ENCODE assay signal across 9 cellular contexts in the genomic region with DNA sequence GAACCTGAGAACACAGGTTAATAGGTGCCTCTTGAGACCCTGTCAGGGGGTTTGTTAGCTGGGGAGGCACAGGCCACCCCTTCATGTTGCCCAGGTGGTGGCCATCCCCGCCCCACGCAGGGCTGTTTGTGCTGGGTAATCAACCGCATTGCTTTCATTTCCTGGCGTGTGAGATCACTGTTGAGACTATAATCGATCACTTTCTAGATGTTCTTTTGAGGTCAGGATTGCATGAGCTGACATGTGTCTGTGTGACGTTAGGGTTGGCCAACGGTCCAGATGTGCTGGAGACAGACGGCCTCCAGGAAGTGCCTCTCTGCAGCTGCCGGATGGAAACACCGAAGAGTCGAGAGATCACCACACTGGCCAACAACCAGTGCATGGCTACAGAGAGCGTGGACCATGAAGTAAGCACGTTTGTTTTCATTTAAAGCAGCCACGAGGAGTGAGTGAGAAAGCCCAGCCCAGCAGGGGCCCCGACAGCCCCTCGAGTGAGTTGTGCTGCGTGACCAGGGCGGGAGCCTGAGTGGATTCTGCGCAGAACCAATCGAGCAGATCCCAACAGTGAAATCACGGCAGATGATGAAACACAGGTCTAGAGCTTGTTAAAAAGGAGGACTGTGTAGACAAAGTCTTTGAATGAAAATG.
DNase-seq lines count a peak whose midpoint lies in the region; ATAC-seq and TF ChIP-seq lines count a peak whose summit lies in the region.
"Had no signal": no experiment of that assay in that cellular context is flagged by ENCODE, and none has a peak within 500 bp of the region (broad histone marks: within the 10 kb centered on the region; RNA-seq: fewer than 3 reads in every experiment).

No MANE protein-coding gene starts in this region.

- H3K36me3 ChIP-seq in vagina: peaks cover 0 to 64% of the 10 kb centered on the region in 2 donors

- no peaks in the 10 kb centered on the region for H3K9me3 Mint-ChIP-seq in stimulated activated naive CD8-positive, alpha-beta T cell treated with anti-CD3 and anti-CD28 coated beads, Interleukin-15, Interleukin-2, amounts not matched to agents 100 ng/mL and 50 ng/mL, for 24 hours
- H3K9me3 Mint-ChIP-seq in activated naive CD8-positive, alpha-beta T cell (ENCODE audit: low read depth): no peaks in the 10 kb centered on the region

- no peak overlapping the region for H3K27ac ChIP-seq in vagina
- H3K27ac ChIP-seq: SJSA1 had no signal

- no peaks in the 10 kb centered on the region for H3K27me3 ChIP-seq in vagina
- H3K27me3 ChIP-seq: SJSA1 had no signal

- peaks cover 66% of the 10 kb centered on the region for H3K36me3 Mint-ChIP-seq in stimulated activated naive CD8-positive, alpha-beta T cell treated with anti-CD3 and anti-CD28 coated beads, Interleukin-15, Interleukin-2, amounts not matched to agents 100 ng/mL and 50 ng/mL, for 24 hours (ENCODE audit: low read depth)
- peaks cover 20% of the 10 kb centered on the region for H3K36me3 Mint-ChIP-seq in activated naive CD8-positive, alpha-beta T cell

- peak overlapping the region; percentile 89 for H3K27ac Mint-ChIP-seq in stimulated activated naive CD8-positive, alpha-beta T cell treated with anti-CD3 and anti-CD28 coated beads, Interleukin-15, Interleukin-2, amounts not matched to agents 100 ng/mL and 50 ng/mL, for 24 hours
- peak overlapping the region; percentile 4 for H3K27ac Mint-ChIP-seq in activated naive CD8-positive, alpha-beta T cell

- no peak for DNase-seq in stimulated activated naive CD8-positive, alpha-beta T cell treated with anti-CD3 and anti-CD28 coated beads, Interleukin-15, Interleukin-2, amounts not matched to agents 100 U/mL and 50 U/mL, for 24 hours
- DNase-seq in epidermal melanocyte (ENCODE audit: insufficient read length, low spot score) (no peak), anterior cingulate cortex (lab: John Stamatoyannopoulos, UW) (no peak), vagina (ENCODE audit: extremely low spot score in 2 of 2) (no peak), COR-L47 (lab: John Stamatoyannopoulos, UW) (no peak)

- H3K4me3 Mint-ChIP-seq in stimulated activated naive CD8-positive, alpha-beta T cell treated with anti-CD3 and anti-CD28 coated beads, Interleukin-15, Interleukin-2, amounts not matched to agents 100 ng/mL and 50 ng/mL, for 24 hours: peak overlapping the region; percentile 25
- H3K4me3 Mint-ChIP-seq in activated naive CD8-positive, alpha-beta T cell: no peak overlapping the region

- no peaks in the 10 kb centered on the region for H3K4me1 ChIP-seq in vagina

- H3K9me3 ChIP-seq in vagina: no peaks in the 10 kb centered on the region
- H3K9me3 ChIP-seq: SJSA1 had no signal

- peaks cover 44% of the 10 kb centered on the region for H3K4me1 Mint-ChIP-seq in stimulated activated naive CD8-positive, alpha-beta T cell treated with anti-CD3 and anti-CD28 coated beads, Interleukin-15, Interleukin-2, amounts not matched to agents 100 ng/mL and 50 ng/mL, for 24 hours (ENCODE audit: low read depth)
- H3K4me1 Mint-ChIP-seq in activated naive CD8-positive, alpha-beta T cell (ENCODE audit: low read depth): peaks cover 15% of the 10 kb centered on the region

- intact Hi-C loops in vagina (cut with DNase I): no loop called here

- TF ChIP-seq POLR2A in vagina (IDR thresholded peaks at IDR 0.05): no peak

- ATAC-seq in stimulated activated naive CD8-positive, alpha-beta T cell treated with anti-CD3 and anti-CD28 coated beads, Interleukin-15, Interleukin-2, amounts not matched to agents 100 U/mL and 50 U/mL, for 24 hours: no peak
- ATAC-seq in HG02763 (IDR thresholded peaks at IDR 0.05; ENCODE audit: unreplicated experiment): peak; percentile 64

- H3K27me3 Mint-ChIP-seq in stimulated activated naive CD8-positive, alpha-beta T cell treated with anti-CD3 and anti-CD28 coated beads, Interleukin-15, Interleukin-2, amounts not matched to agents 100 ng/mL and 50 ng/mL, for 24 hours: no peaks in the 10 kb centered on the region
- no peaks in the 10 kb centered on the region for H3K27me3 Mint-ChIP-seq in activated naive CD8-positive, alpha-beta T cell

- no peak overlapping the region for H3K4me3 ChIP-seq in vagina
- H3K4me3 ChIP-seq: SJSA1 had no signal

- TF ChIP-seq CTCF in vagina (IDR thresholded peaks at IDR 0.05): no peak
